Comparison of ENCODE assay signal across 1 cellular context in genomic region chr9:127158995-127159801, GRCh38.
A peak's percentile ranks its signal among the peaks of the same experiment; 100 is the strongest.
TF ChIP-seq lines count a peak whose summit lies in the region.

No MANE protein-coding gene starts in this region.

TF ChIP-seq in K562, 482 proteins besides CTCF, POLR2A, EP300 and RAD21 (continued from another document and continues in another):
- TF ChIP-seq, protein P1, sequence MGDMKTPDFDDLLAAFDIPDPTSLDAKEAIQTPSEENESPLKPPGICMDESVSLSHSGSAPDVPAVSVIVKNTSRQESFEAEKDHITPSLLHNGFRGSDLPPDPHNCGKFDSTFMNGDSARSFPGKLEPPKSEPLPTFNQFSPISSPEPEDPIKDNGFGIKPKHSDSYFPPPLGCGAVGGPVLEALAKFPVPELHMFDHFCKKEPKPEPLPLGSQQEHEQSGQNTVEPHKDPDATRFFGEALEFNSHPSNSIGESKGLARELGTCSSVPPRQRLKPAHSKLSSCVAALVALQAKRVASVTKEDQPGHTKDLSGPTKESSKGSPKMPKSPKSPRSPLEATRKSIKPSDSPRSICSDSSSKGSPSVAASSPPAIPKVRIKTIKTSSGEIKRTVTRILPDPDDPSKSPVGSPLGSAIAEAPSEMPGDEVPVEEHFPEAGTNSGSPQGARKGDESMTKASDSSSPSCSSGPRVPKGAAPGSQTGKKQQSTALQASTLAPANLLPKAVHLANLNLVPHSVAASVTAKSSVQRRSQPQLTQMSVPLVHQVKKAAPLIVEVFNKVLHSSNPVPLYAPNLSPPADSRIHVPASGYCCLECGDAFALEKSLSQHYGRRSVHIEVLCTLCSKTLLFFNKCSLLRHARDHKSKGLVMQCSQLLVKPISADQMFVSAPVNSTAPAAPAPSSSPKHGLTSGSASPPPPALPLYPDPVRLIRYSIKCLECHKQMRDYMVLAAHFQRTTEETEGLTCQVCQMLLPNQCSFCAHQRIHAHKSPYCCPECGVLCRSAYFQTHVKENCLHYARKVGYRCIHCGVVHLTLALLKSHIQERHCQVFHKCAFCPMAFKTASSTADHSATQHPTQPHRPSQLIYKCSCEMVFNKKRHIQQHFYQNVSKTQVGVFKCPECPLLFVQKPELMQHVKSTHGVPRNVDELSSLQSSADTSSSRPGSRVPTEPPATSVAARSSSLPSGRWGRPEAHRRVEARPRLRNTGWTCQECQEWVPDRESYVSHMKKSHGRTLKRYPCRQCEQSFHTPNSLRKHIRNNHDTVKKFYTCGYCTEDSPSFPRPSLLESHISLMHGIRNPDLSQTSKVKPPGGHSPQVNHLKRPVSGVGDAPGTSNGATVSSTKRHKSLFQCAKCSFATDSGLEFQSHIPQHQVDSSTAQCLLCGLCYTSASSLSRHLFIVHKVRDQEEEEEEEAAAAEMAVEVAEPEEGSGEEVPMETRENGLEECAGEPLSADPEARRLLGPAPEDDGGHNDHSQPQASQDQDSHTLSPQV (IDR thresholded peaks at IDR 0.05), result peak; percentile 86
- TF ChIP-seq CREB3L1 (IDR thresholded peaks at IDR 0.05; ENCODE audit: borderline replicate concordance, low read depth), result peak; percentile 62; the same call in 1 of the 2 replicates
- no peak for TF ChIP-seq ZNF655 (CRISPR knock-in tag; IDR thresholded peaks at IDR 0.05)
- TF ChIP-seq NR4A1 (CRISPR knock-in tag; IDR thresholded peaks at IDR 0.05), result no peak
- peak; percentile 89 for TF ChIP-seq NR4A1 (tag; IDR thresholded peaks at IDR 0.05)
- TF ChIP-seq, protein P2, sequence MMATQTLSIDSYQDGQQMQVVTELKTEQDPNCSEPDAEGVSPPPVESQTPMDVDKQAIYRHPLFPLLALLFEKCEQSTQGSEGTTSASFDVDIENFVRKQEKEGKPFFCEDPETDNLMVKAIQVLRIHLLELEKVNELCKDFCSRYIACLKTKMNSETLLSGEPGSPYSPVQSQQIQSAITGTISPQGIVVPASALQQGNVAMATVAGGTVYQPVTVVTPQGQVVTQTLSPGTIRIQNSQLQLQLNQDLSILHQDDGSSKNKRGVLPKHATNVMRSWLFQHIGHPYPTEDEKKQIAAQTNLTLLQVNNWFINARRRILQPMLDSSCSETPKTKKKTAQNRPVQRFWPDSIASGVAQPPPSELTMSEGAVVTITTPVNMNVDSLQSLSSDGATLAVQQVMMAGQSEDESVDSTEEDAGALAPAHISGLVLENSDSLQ (IDR thresholded peaks at IDR 0.05), result 0 out of 2 replicates have a peak, but pooled peaks have one; percentile 9
- peak; percentile 59 for TF ChIP-seq CXXC5 (CRISPR knock-in tag; IDR thresholded peaks at IDR 0.05)
- TF ChIP-seq CCNT2 (IDR thresholded peaks at IDR 0.05; ENCODE audit: borderline replicate concordance, extremely low read depth, insufficient read length, low read depth, low read length), result no peak
- TF ChIP-seq RBM25 (IDR thresholded peaks at IDR 0.05; ENCODE audit: low read depth, low read length, severe bottlenecking), result no peak
- no peak for TF ChIP-seq ZNF282 (CRISPR knock-in tag; IDR thresholded peaks at IDR 0.05)
- TF ChIP-seq CHAMP1 (IDR thresholded peaks at IDR 0.05), result no peak
- TF ChIP-seq FOSL1 (tag; conservative IDR thresholded peaks at IDR 0.05), result peak; percentile 85
- no peak for TF ChIP-seq ETS2 (tag; IDR thresholded peaks at IDR 0.05; ENCODE audit: borderline replicate concordance, poor library complexity, severe bottlenecking)
- TF ChIP-seq PML (IDR thresholded peaks at IDR 0.05; ENCODE audit: low read length), result no peak
- TF ChIP-seq FOXO4 (CRISPR knock-in tag; IDR thresholded peaks at IDR 0.05), result peak; percentile 24; the same call in 1 of the 2 replicates
- peak; percentile 31; the same call in 1 of the 2 replicates for TF ChIP-seq TFE3 (CRISPR knock-in tag; IDR thresholded peaks at IDR 0.05)
- TF ChIP-seq ZNF699 (CRISPR knock-in tag; IDR thresholded peaks at IDR 0.05; ENCODE audit: insufficient replicate concordance), result no peak
- TF ChIP-seq ZNF197 (CRISPR knock-in tag; IDR thresholded peaks at IDR 0.05; ENCODE audit: low read depth), result peak; percentile 88
- no peak for TF ChIP-seq PBX2 (CRISPR knock-in tag; IDR thresholded peaks at IDR 0.05; ENCODE audit: low read depth)
- peak; percentile 74 for TF ChIP-seq PBX2 (tag; conservative IDR thresholded peaks at IDR 0.05; ENCODE audit: low read depth)
- TF ChIP-seq ZNF668 (CRISPR knock-in tag; IDR thresholded peaks at IDR 0.05), result peak; percentile 38; the same call in 1 of the 2 replicates
- TF ChIP-seq GTF2E2 (tag; IDR thresholded peaks at IDR 0.05), result no peak
- TF ChIP-seq, protein P3, sequence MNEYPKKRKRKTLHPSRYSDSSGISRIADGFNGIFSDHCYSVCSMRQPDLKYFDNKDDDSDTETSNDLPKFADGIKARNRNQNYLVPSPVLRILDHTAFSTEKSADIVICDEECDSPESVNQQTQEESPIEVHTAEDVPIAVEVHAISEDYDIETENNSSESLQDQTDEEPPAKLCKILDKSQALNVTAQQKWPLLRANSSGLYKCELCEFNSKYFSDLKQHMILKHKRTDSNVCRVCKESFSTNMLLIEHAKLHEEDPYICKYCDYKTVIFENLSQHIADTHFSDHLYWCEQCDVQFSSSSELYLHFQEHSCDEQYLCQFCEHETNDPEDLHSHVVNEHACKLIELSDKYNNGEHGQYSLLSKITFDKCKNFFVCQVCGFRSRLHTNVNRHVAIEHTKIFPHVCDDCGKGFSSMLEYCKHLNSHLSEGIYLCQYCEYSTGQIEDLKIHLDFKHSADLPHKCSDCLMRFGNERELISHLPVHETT (CRISPR knock-in tag; conservative IDR thresholded peaks at IDR 0.05 in 1 of 2, IDR thresholded peaks at IDR 0.05 in 1 of 2), result 0 out of 4 replicates have a peak, but pooled peaks of 1 of the 2 experiments have one; percentile 29
- no peak for TF ChIP-seq ELK3 (CRISPR knock-in tag; IDR thresholded peaks at IDR 0.05)
- TF ChIP-seq ZNF232 (CRISPR knock-in tag; IDR thresholded peaks at IDR 0.05), result peak; percentile 91
- TF ChIP-seq TEAD4 (IDR thresholded peaks at IDR 0.05; ENCODE audit: low read length), result 0 out of 2 replicates have a peak, but pooled peaks have one; percentile 14
- TF ChIP-seq TEAD4 (CRISPR knock-in tag; IDR thresholded peaks at IDR 0.05; ENCODE audit: borderline replicate concordance), result no peak
- TF ChIP-seq ZNF586 (CRISPR knock-in tag; conservative IDR thresholded peaks at IDR 0.05), result no peak
- TF ChIP-seq ZNF239 (CRISPR knock-in tag; IDR thresholded peaks at IDR 0.05), result no peak
- no peak for TF ChIP-seq ZNF77 (CRISPR knock-in tag; IDR thresholded peaks at IDR 0.05)
- TF ChIP-seq FOXA1 (IDR thresholded peaks at IDR 0.05; ENCODE audit: borderline replicate concordance), result no peak
- TF ChIP-seq ZNF23 (CRISPR knock-in tag; IDR thresholded peaks at IDR 0.05), result no peak
- no peak for TF ChIP-seq RUNX1 (IDR thresholded peaks at IDR 0.05; ENCODE audit: low read depth)
- peak; percentile 81; the same call in 1 of the 2 replicates for TF ChIP-seq ZNF217 (CRISPR knock-in tag; IDR thresholded peaks at IDR 0.05)
- no peak for TF ChIP-seq HNRNPUL1 (IDR thresholded peaks at IDR 0.05; ENCODE audit: low read length)
- TF ChIP-seq TOE1 (IDR thresholded peaks at IDR 0.05; ENCODE audit: borderline replicate concordance), result peak; percentile 47; the same call in 1 of the 2 replicates
- TF ChIP-seq TOE1 (CRISPR knock-in tag; IDR thresholded peaks at IDR 0.05; ENCODE audit: borderline replicate concordance, low read depth), result peak; percentile 86; the same call in 1 of the 2 replicates
- TF ChIP-seq, protein P4, sequence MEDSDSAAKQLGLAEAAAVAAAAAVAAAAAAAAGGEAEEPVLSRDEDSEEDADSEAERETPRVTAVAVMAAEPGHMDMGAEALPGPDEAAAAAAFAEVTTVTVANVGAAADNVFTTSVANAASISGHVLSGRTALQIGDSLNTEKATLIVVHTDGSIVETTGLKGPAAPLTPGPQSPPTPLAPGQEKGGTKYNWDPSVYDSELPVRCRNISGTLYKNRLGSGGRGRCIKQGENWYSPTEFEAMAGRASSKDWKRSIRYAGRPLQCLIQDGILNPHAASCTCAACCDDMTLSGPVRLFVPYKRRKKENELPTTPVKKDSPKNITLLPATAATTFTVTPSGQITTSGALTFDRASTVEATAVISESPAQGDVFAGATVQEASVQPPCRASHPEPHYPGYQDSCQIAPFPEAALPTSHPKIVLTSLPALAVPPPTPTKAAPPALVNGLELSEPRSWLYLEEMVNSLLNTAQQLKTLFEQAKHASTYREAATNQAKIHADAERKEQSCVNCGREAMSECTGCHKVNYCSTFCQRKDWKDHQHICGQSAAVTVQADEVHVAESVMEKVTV (CRISPR knock-in tag; IDR thresholded peaks at IDR 0.05), result peak; percentile 30
- TF ChIP-seq ZNF133 (CRISPR knock-in tag; IDR thresholded peaks at IDR 0.05), result no peak
